ENCODE assay signal across 19 cellular contexts in the genomic region with DNA sequence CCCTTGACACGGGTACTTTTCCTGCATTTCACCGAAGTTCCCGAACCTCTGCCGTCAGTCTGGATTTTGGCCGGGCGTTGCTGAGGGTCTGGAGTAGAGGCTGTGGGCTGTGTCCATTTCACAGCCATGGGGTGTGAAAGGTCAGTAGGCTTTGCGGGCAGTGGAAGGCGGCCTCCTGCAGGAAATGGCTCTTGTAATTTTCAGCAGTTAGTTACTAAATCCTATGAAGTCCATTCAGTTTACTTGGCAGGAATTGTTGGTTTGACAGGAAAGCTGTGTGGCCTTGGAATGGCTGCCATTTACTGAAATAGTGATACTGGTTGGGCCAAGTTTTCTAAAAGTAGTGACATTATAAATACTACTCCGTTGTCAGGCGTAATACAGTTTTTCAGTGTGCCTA.
DNase-seq lines count a peak whose midpoint lies in the region; ATAC-seq and TF ChIP-seq lines count a peak whose summit lies in the region.
"Had no signal": no experiment of that assay in that cellular context is flagged by ENCODE, and none has a peak within 500 bp of the region (broad histone marks: within the 10 kb centered on the region; RNA-seq: fewer than 3 reads in every experiment).

No MANE protein-coding gene starts in this region.

- DNase-seq in left ventricle myocardium inferior: peak; percentile 18
- DNase-seq in right atrium auricular region (ENCODE audit: low spot score): no peak
- no peak for DNase-seq in sigmoid colon
- DNase-seq in tibial artery: no peak
- DNase-seq in colonic mucosa: no peak
- DNase-seq: Caco-2; CD4-positive, alpha-beta T cell; IMR-90; NCI-H1436; NCI-H1930; NCI-H345; NCI-H526; PC-3 had no signal

- intact Hi-C loops in left ventricle myocardium inferior (cut with micrococcal nuclease): no loop called here
- intact Hi-C loops in sigmoid colon (cut with DNase I): no loop called here
- intact Hi-C loops in tibial artery (cut with DNase I; ENCODE audit: low total_unique reads): no loop called here
- intact Hi-C loops in colonic mucosa (cut with DNase I): no loop called here

- ATAC-seq in gastroesophageal sphincter (peak; percentile 44), HG03280 (IDR thresholded peaks at IDR 0.05; ENCODE audit: unreplicated experiment) (no peak), HG03097 (IDR thresholded peaks at IDR 0.05; ENCODE audit: low FRiP score, unreplicated experiment) (no peak)
- ATAC-seq: A549, PC-3 had no signal

- H3K27me3 ChIP-seq in left ventricle myocardium inferior (ENCODE audit: low read depth): no peaks in the 10 kb centered on the region
- H3K27me3 ChIP-seq in right atrium auricular region: no peaks in the 10 kb centered on the region
- no peaks in the 10 kb centered on the region for H3K27me3 ChIP-seq in gastroesophageal sphincter
- H3K27me3 ChIP-seq in sigmoid colon: no peaks in the 10 kb centered on the region
- no peaks in the 10 kb centered on the region for H3K27me3 ChIP-seq in tibial artery
- no peaks in the 10 kb centered on the region for H3K27me3 ChIP-seq in colonic mucosa

- H3K4me1 ChIP-seq in left ventricle myocardium inferior (peaks cover 13% of the 10 kb centered on the region), right atrium auricular region (peaks cover 0 to 13% of the 10 kb centered on the region in 2 donors), gastroesophageal sphincter (peaks cover 0 to 42% (median 0%) of the 10 kb centered on the region in 3 donors), sigmoid colon (peaks cover 0 to 37% (median 33%) of the 10 kb centered on the region in 4 donors), tibial artery (peaks cover 0 to 33% (median 17%) of the 10 kb centered on the region in 4 donors), colonic mucosa (peaks cover 3% of the 10 kb centered on the region)
- H3K4me1 ChIP-seq: Caco-2 had no signal

- TF ChIP-seq CTCF in left ventricle myocardium inferior (IDR thresholded peaks at IDR 0.05; ENCODE audit: borderline replicate concordance) (no peak), right atrium auricular region (IDR thresholded peaks at IDR 0.05) (no peak), gastroesophageal sphincter (IDR thresholded peaks at IDR 0.05) (no peak), sigmoid colon (IDR thresholded peaks at IDR 0.05) (no peak), tibial artery (IDR thresholded peaks at IDR 0.05) (no peak), colonic mucosa (IDR thresholded peaks at IDR 0.05) (no peak)

- H3K36me3 ChIP-seq in left ventricle myocardium inferior (no peaks in the 10 kb centered on the region), right atrium auricular region (no peaks in the 10 kb centered on the region), gastroesophageal sphincter (no peaks in the 10 kb centered on the region), sigmoid colon (no peaks in the 10 kb centered on the region), tibial artery (no peaks in the 10 kb centered on the region), colonic mucosa (no peaks in the 10 kb centered on the region)

- no peaks in the 10 kb centered on the region for H3K9me3 ChIP-seq in left ventricle myocardium inferior (replicated peaks)
- no peaks in the 10 kb centered on the region for H3K9me3 ChIP-seq in right atrium auricular region
- no peaks in the 10 kb centered on the region for H3K9me3 ChIP-seq in gastroesophageal sphincter
- H3K9me3 ChIP-seq in sigmoid colon: no peaks in the 10 kb centered on the region
- H3K9me3 ChIP-seq in tibial artery: no peaks in the 10 kb centered on the region
- H3K9me3 ChIP-seq in colonic mucosa: no peaks in the 10 kb centered on the region
- H3K9me3 ChIP-seq: A549, Caco-2 had no signal

- WGBS in gastroesophageal sphincter (ENCODE audit: low coverage in 1 of 2), 2 donors: 47 to 69% methylated on average over 2 to 5 of the region's 10 CpGs
- 89 to 94% methylated on average over 10 of the region's 10 CpGs for WGBS in sigmoid colon, 2 donors

- no peak overlapping the region for H3K9ac ChIP-seq in colonic mucosa (ENCODE audit: low read depth in 2 of 2, low read length in 2 of 2)

- H3K4me3 ChIP-seq in left ventricle myocardium inferior (no peak overlapping the region), right atrium auricular region (no peak overlapping the region), gastroesophageal sphincter (no peak overlapping the region), sigmoid colon (no peak overlapping the region), tibial artery (no peak overlapping the region), colonic mucosa (no peak overlapping the region)
- H3K4me3 ChIP-seq: A549 had no signal

- TF ChIP-seq EP300 in gastroesophageal sphincter (IDR thresholded peaks at IDR 0.05) (no peak), sigmoid colon (IDR thresholded peaks at IDR 0.05) (no peak)

- peak overlapping the region; percentile 22 for H3K27ac ChIP-seq in left ventricle myocardium inferior (replicated peaks)
- peak overlapping the region in 1 of 2 donors; percentile 2 for H3K27ac ChIP-seq in right atrium auricular region
- H3K27ac ChIP-seq in gastroesophageal sphincter: peak overlapping the region in 3 of 4 donors; percentile 9 to 15 (median 11)
- peak overlapping the region in 3 of 4 donors; percentile 3 to 90 (median 79) for H3K27ac ChIP-seq in sigmoid colon
- peak overlapping the region; percentile 23 to 33 for H3K27ac ChIP-seq in tibial artery
- H3K27ac ChIP-seq in colonic mucosa: no peak overlapping the region
- H3K27ac ChIP-seq: HL-60, RWPE1 had no signal

- TF ChIP-seq POLR2A in gastroesophageal sphincter (IDR thresholded peaks at IDR 0.05) (no peak), sigmoid colon (IDR thresholded peaks at IDR 0.05) (no peak)
